In the genomic region with DNA sequence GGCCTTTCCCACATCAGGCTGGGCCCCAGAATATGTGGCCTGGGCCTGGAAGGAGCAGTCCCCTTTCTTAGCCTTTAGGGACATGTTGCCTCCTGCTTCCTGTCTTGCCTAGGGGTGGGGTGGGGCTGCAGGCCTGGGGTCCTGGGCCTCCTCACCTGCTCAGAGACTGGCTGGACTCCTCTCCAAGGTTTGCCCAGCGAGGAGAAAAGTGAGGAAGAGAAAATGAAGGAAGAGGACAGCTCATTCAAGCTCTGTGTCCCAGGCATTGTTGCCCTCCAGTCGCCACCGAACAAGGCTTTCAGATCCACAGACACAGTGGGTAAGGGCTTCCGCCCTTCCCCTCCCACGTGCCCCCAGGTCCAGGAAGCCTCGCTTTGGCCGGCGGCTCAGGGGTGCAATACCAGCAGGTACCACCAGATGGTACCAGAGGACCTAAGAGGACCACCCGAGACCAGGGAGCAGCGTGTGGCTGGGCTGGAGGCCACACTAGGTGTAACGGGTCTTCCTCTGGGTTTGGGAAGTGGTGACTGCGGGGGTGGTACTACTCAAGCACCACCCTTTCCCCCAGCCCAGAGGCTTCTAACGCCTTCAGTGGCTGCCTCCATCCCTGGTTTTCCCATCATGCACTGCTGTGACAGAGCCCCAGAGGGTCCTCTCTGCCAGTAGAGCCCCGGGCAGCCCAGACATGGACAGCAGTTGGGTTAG, we compare ENCODE assay signal across 8 cellular contexts. TPM values are rescaled to one million over a fixed set of nuclear protein-coding genes. Genes with fewer than 3 reads are reported as not detected.
DNase-seq lines count a peak whose midpoint lies in the region; ATAC-seq, FAIRE-seq and TF ChIP-seq lines count a peak whose summit lies in the region.

No MANE protein-coding gene starts in this region.

- FAIRE-seq in D721Med (lab: Jason Lieb, UNC) = no peak

- H3K9me3 Mint-ChIP-seq in activated naive CD8-positive, alpha-beta T cell (ENCODE audit: low read depth) = no peaks in the 10 kb centered on the region

- H3K4me1 ChIP-seq in psoas muscle = peaks cover 20% of the 10 kb centered on the region

- H3K9me3 ChIP-seq in SU-DHL-6 (ENCODE audit: insufficient read depth, low read length) = no peaks in the 10 kb centered on the region
- H3K9me3 ChIP-seq in psoas muscle = no peaks in the 10 kb centered on the region

- peak overlapping the region; percentile 85 for H2AFZ ChIP-seq in SU-DHL-6 (ENCODE audit: low read depth, low read length, severe bottlenecking)

- H3K79me2 ChIP-seq in SU-DHL-6 (ENCODE audit: insufficient read depth, low read length) = no peaks in the 10 kb centered on the region

- H3F3A ChIP-seq in SU-DHL-6 (ENCODE audit: insufficient read depth) = no peaks in the 10 kb centered on the region

- H4K20me1 ChIP-seq in SU-DHL-6 (ENCODE audit: low read depth, low read length) = no peaks in the 10 kb centered on the region

- TF ChIP-seq CTCF in D721Med (IDR thresholded peaks at IDR 0.05; ENCODE audit: insufficient read depth, missing control alignments) = peak; percentile 83
- peak; percentile 99 for TF ChIP-seq CTCF in SU-DHL-6 (IDR thresholded peaks at IDR 0.05; ENCODE audit: insufficient read depth, low read length, poor library complexity, severe bottlenecking)
- TF ChIP-seq CTCF in psoas muscle (IDR thresholded peaks at IDR 0.05) = peak; percentile 98

- peak overlapping the region; percentile 93 for H3K27ac Mint-ChIP-seq in activated naive CD8-positive, alpha-beta T cell

- peak; percentile 83 for DNase-seq in D721Med (ENCODE audit: insufficient read length, low spot score)
- DNase-seq in MV-4-11 (lab: John Stamatoyannopoulos, UW) = peak; percentile 81
- DNase-seq in Right ventricle myocardium superior = peak; percentile 90
- peak; percentile 84 to 89 for DNase-seq in psoas muscle

- no peaks in the 10 kb centered on the region for H3K36me3 Mint-ChIP-seq in activated naive CD8-positive, alpha-beta T cell

- H3K4me3 Mint-ChIP-seq in activated naive CD8-positive, alpha-beta T cell = peak overlapping the region; percentile 46

- H3K27ac ChIP-seq in SU-DHL-6 (ENCODE audit: low read depth, low read length) (no peak overlapping the region), psoas muscle (no peak overlapping the region)

- H3K9ac ChIP-seq in SU-DHL-6 (ENCODE audit: low read length) = peak overlapping the region; percentile 55

- H3K4me2 ChIP-seq in SU-DHL-6 (ENCODE audit: low read depth, low read length, poor library complexity, severe bottlenecking) = peak overlapping the region; percentile 53

- WGBS in psoas muscle, 3 donors = 9 to 12% (median 10%) methylated on average over 14 of the region's 14 CpGs

- intact Hi-C loops in Right ventricle myocardium superior (cut with DNase I) = loop anchor here (2.0 to 10.0 kb wide), 3 partner anchors 49 to 182 kb away; no protein-coding TSS in a partner anchor
- intact Hi-C loops in psoas muscle (cut with DNase I) = loop anchor here (2.0 to 10.0 kb wide), 6 partner anchors 47 to 569 kb away; no protein-coding TSS in a partner anchor

- H3K4me3 ChIP-seq in SU-DHL-6 (ENCODE audit: insufficient read depth, low read length, poor library complexity, severe bottlenecking) = peak overlapping the region; percentile 3
- peak overlapping the region; percentile 39 for H3K4me3 ChIP-seq in psoas muscle

- H3K36me3 ChIP-seq in SU-DHL-6 (ENCODE audit: low read length) (no peaks in the 10 kb centered on the region), psoas muscle (ENCODE audit: insufficient read depth in 1 of 2, low read depth in 1 of 2) (no peaks in the 10 kb centered on the region)

- H3K27me3 Mint-ChIP-seq in activated naive CD8-positive, alpha-beta T cell = no peaks in the 10 kb centered on the region

- ATAC-seq in GM21723 (IDR thresholded peaks at IDR 0.05; ENCODE audit: unreplicated experiment) (peak; percentile 59), Right ventricle myocardium superior (ENCODE audit: poor library complexity) (peak; percentile 71), psoas muscle (peak; percentile 48 to 62 (median 56)), HG02938 (IDR thresholded peaks at IDR 0.05; ENCODE audit: unreplicated experiment) (no peak)

- no peaks in the 10 kb centered on the region for H3K9me2 ChIP-seq in SU-DHL-6 (replicated peaks; ENCODE audit: insufficient read depth, low read length)

- H3K27me3 ChIP-seq in SU-DHL-6 (ENCODE audit: low read length) = no peaks in the 10 kb centered on the region
- no peaks in the 10 kb centered on the region for H3K27me3 ChIP-seq in psoas muscle (ENCODE audit: insufficient read depth in 3 of 3, low read length in 2 of 3)

- H3K4me1 Mint-ChIP-seq in activated naive CD8-positive, alpha-beta T cell (ENCODE audit: low read depth) = peaks cover 16% of the 10 kb centered on the region

RNA-seq across cellular contexts. Expression of gene BAK1, which starts 5.5 kb away (rescaled TPM):
- total RNA-seq in Right ventricle myocardium superior (25.0 TPM), psoas muscle (10 to 100 TPM; 10.3 to 22.1 (median 17.6) TPM)
- 10 to 100 TPM; 19.8 to 55.9 (median 55.0) TPM for polyA plus RNA-seq in psoas muscle

RNA-seq across cellular contexts. Expression of gene ITPR3, which starts 35.6 kb away (rescaled TPM):
- total RNA-seq in Right ventricle myocardium superior (6.0 TPM), psoas muscle (1 to 10 TPM; 3.1 to 7.4 (median 4.1) TPM)
- polyA plus RNA-seq in psoas muscle = 1 to 10 TPM; 1.9 to 5.5 (median 2.2) TPM
